In genomic region chr12:69066420-69067373, GRCh38 we compare ENCODE assay signal across 20 cellular contexts.
DNase-seq lines count a peak whose midpoint lies in the region; ATAC-seq and TF ChIP-seq lines count a peak whose summit lies in the region.
"Had no signal": no experiment of that assay in that cellular context is flagged by ENCODE, and none has a peak within 500 bp of the region (broad histone marks: within the 10 kb centered on the region; RNA-seq: fewer than 3 reads in every experiment).

No MANE protein-coding gene starts in this region.

- H3K27me3 Mint-ChIP-seq in activated CD4-positive, alpha-beta T cell treated with anti-CD3 and anti-CD28 coated beads, Interleukin-2, amount 10 ng/mL, durations not matched to agents 24 days and 14 days = no peaks in the 10 kb centered on the region
- no peaks in the 10 kb centered on the region for H3K27me3 Mint-ChIP-seq in activated CD4-positive, alpha-beta T cell treated with anti-CD3 and anti-CD28 coated beads for 36 hours
- H3K27me3 Mint-ChIP-seq: CD4-positive, CD25-positive, alpha-beta regulatory T cell had no signal

- H3K27ac ChIP-seq in left ventricle myocardium inferior (replicated peaks) = peak overlapping the region; percentile 25
- H3K27ac ChIP-seq: ascending aorta, coronary artery, VCaP had no signal

- H3K4me3 ChIP-seq in left ventricle myocardium inferior = no peak overlapping the region
- H3K4me3 ChIP-seq: ascending aorta, coronary artery, mucosa of descending colon had no signal

- H3K4me3 Mint-ChIP-seq in activated CD4-positive, alpha-beta T cell treated with anti-CD3 and anti-CD28 coated beads, Interleukin-2, amount 10 ng/mL, durations not matched to agents 24 days and 14 days = no peak overlapping the region
- H3K4me3 Mint-ChIP-seq in activated CD4-positive, alpha-beta T cell treated with anti-CD3 and anti-CD28 coated beads for 36 hours = no peak overlapping the region
- H3K4me3 Mint-ChIP-seq: CD4-positive, CD25-positive, alpha-beta regulatory T cell; immature natural killer cell had no signal

- POLR2A ChIA-PET in activated CD4-positive, alpha-beta T cell treated with anti-CD3 and anti-CD28 coated beads for 36 hours (lab: Charles Lee) = interaction anchor here (0.6 kb wide), 1 partner anchor 885 kb away, joined by 4 read pairs; no protein-coding TSS in a partner anchor

- no peak for ATAC-seq in activated CD4-positive, alpha-beta T cell treated with anti-CD3 and anti-CD28 coated beads for 36 hours
- ATAC-seq in HG03469 (IDR thresholded peaks at IDR 0.05; ENCODE audit: unreplicated experiment) = no peak

- H3K36me3 Mint-ChIP-seq in activated CD4-positive, alpha-beta T cell treated with anti-CD3 and anti-CD28 coated beads, Interleukin-2, amount 10 ng/mL, durations not matched to agents 24 days and 14 days (ENCODE audit: low read depth) = no peaks in the 10 kb centered on the region
- H3K36me3 Mint-ChIP-seq in activated CD4-positive, alpha-beta T cell treated with anti-CD3 and anti-CD28 coated beads for 36 hours (ENCODE audit: low read depth) = no peaks in the 10 kb centered on the region
- H3K36me3 Mint-ChIP-seq: CD4-positive, CD25-positive, alpha-beta regulatory T cell; immature natural killer cell had no signal

- CTCF ChIA-PET in activated CD4-positive, alpha-beta T cell treated with anti-CD3 and anti-CD28 coated beads for 36 hours (lab: Charles Lee) = interaction anchor here (0.9 kb wide), 1 partner anchor 14 kb away, joined by 4 read pairs; no protein-coding TSS in a partner anchor

- H3K27ac Mint-ChIP-seq in activated CD4-positive, alpha-beta T cell treated with anti-CD3 and anti-CD28 coated beads, Interleukin-2, amount 10 ng/mL, durations not matched to agents 24 days and 14 days = peak overlapping the region; percentile 51
- no peak overlapping the region for H3K27ac Mint-ChIP-seq in activated CD4-positive, alpha-beta T cell treated with anti-CD3 and anti-CD28 coated beads for 36 hours
- H3K27ac Mint-ChIP-seq: immature natural killer cell had no signal

- peaks cover 25% of the 10 kb centered on the region for H3K4me1 Mint-ChIP-seq in activated CD4-positive, alpha-beta T cell treated with anti-CD3 and anti-CD28 coated beads, Interleukin-2, amount 10 ng/mL, durations not matched to agents 24 days and 14 days
- peaks cover 32% of the 10 kb centered on the region for H3K4me1 Mint-ChIP-seq in activated CD4-positive, alpha-beta T cell treated with anti-CD3 and anti-CD28 coated beads for 36 hours
- H3K4me1 Mint-ChIP-seq: immature natural killer cell had no signal

- H3K4me1 ChIP-seq in left ventricle myocardium inferior = peaks cover 14% of the 10 kb centered on the region
- H3K4me1 ChIP-seq: ascending aorta had no signal

- no peak for DNase-seq in activated CD4-positive, alpha-beta T cell treated with anti-CD3 and anti-CD28 coated beads, Interleukin-2, amount 10 ng/mL, durations not matched to agents 24 days and 14 days
- no peak for DNase-seq in activated CD4-positive, alpha-beta T cell treated with anti-CD3 and anti-CD28 coated beads for 36 hours
- DNase-seq in NCI-H510A (lab: John Stamatoyannopoulos, UW) = peak; percentile 62
- no peak for DNase-seq in left ventricle myocardium inferior
- peak; percentile 81 for DNase-seq in renal cortical epithelial cell (ENCODE audit: low read depth)
- DNase-seq in stimulated activated CD4-positive, alpha-beta T cell treated with anti-CD3 and anti-CD28 coated beads, Interleukin-2, amount 100 ng/mL, for 48 hours = no peak
- no peak for DNase-seq in NCI-H2171 (lab: John Stamatoyannopoulos, UW)
- DNase-seq: ACHN; CD4-positive, CD25-positive, alpha-beta regulatory T cell; EL; erythroblast; HCEC 1CT; immature natural killer cell; NCI-H1105; NCI-H345 had no signal

- no peaks in the 10 kb centered on the region for H3K27me3 ChIP-seq in left ventricle myocardium inferior (ENCODE audit: low read depth)
- H3K27me3 ChIP-seq: ascending aorta had no signal

- intact Hi-C loops in activated CD4-positive, alpha-beta T cell treated with anti-CD3 and anti-CD28 coated beads, Interleukin-2, amount 10 ng/mL, durations not matched to agents 24 days and 14 days (cut with micrococcal nuclease) = no loop called here
- intact Hi-C loops in activated CD4-positive, alpha-beta T cell treated with anti-CD3 and anti-CD28 coated beads for 36 hours (cut with DNase I, micrococcal nuclease) = no loop called here
- intact Hi-C loops in left ventricle myocardium inferior (cut with micrococcal nuclease) = no loop called here

- H3K9me3 Mint-ChIP-seq in activated CD4-positive, alpha-beta T cell treated with anti-CD3 and anti-CD28 coated beads, Interleukin-2, amount 10 ng/mL, durations not matched to agents 24 days and 14 days = no peaks in the 10 kb centered on the region
- H3K9me3 Mint-ChIP-seq in activated CD4-positive, alpha-beta T cell treated with anti-CD3 and anti-CD28 coated beads for 36 hours (ENCODE audit: low read depth) = no peaks in the 10 kb centered on the region
- H3K9me3 Mint-ChIP-seq: CD4-positive, CD25-positive, alpha-beta regulatory T cell; immature natural killer cell had no signal

- no peaks in the 10 kb centered on the region for H3K36me3 ChIP-seq in left ventricle myocardium inferior
- H3K36me3 ChIP-seq: ascending aorta had no signal

- no peaks in the 10 kb centered on the region for H3K9me3 ChIP-seq in left ventricle myocardium inferior (replicated peaks)
- H3K9me3 ChIP-seq: ascending aorta, mucosa of descending colon had no signal

- TF ChIP-seq CTCF in left ventricle myocardium inferior (IDR thresholded peaks at IDR 0.05; ENCODE audit: borderline replicate concordance) = peak; percentile 7

Comparison
In these comparisons a context has a peak if more than half of its experiments do, and no peak if none do; other contexts are left out.
1. DNase-seq: peak in NCI-H510A (single experiment) and renal cortical epithelial cell (single experiment); none in activated CD4-positive, alpha-beta T cell treated with anti-CD3 and anti-CD28 coated beads, Interleukin-2, amount 10 ng/mL, durations not matched to agents 24 days and 14 days (single experiment), activated CD4-positive, alpha-beta T cell treated with anti-CD3 and anti-CD28 coated beads for 36 hours (single experiment), left ventricle myocardium inferior (single experiment), stimulated activated CD4-positive, alpha-beta T cell treated with anti-CD3 and anti-CD28 coated beads, Interleukin-2, amount 100 ng/mL, for 48 hours (0 of 2) and NCI-H2171 (single experiment).